ENCODE assay signal across 25 cellular contexts in the genomic region with DNA sequence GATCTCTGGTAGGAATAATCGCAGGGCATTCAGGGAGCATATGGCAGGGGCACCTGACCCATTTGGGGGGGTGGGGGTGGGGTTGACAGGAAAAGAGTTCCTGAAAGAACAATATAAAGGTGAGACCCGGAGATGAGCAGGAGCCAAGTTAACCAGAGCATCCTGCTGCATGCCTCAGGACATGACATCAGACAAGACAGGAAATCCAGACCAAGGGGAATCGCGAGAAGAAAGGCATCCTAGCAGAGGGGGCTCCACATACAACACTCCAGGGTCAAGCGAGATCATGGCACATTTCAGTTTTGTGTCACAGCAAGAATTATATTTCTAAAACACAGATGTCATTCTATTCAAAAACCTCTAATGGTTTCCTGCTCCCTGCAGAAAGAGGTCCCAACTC.
DNase-seq lines count a peak whose midpoint lies in the region; FAIRE-seq and TF ChIP-seq lines count a peak whose summit lies in the region.
"Had no signal": no experiment of that assay in that cellular context is flagged by ENCODE, and none has a peak within 500 bp of the region (broad histone marks: within the 10 kb centered on the region; RNA-seq: fewer than 3 reads in every experiment).

No MANE protein-coding gene starts in this region.

- WGBS in neuronal stem cell (ENCODE audit: extremely low coverage in 2 of 2, insufficient read length in 2 of 2, insufficient replicate concordance in 1 of 2), 2 donors, result no CpG with 5 or more reads among the region's 5 CpGs

- H3K18ac ChIP-seq in neuronal stem cell (ENCODE audit: low read length), result no peak overlapping the region

- DNase-seq in activated CD4-positive, alpha-beta T cell treated with anti-CD3 and anti-CD28 coated beads, Interleukin-2, amount 10 ng/mL, durations not matched to agents 24 days and 14 days, result peak; percentile 45
- no peak for DNase-seq in activated CD4-positive, alpha-beta T cell treated with anti-CD3 and anti-CD28 coated beads, Interleukin-2, amount 50 U/mL, for 1 hour
- DNase-seq in dermis microvascular lymphatic vessel endothelial cell (ENCODE audit: low read depth in 2 of 2) (peak; percentile 54 to 56), neuronal stem cell (ENCODE audit: low spot score) (no peak), urothelium cell line (ENCODE audit: low spot score) (no peak), kidney (no peak)
- DNase-seq: 8988T; ACHN; AML-193; BE2C; CD4-positive, alpha-beta T cell; CD8-positive, alpha-beta memory T cell; DMS 273 treated with DMSO at 0.1 percent for 48 hours; DMS79; EL; GDM1; GOT3; HFFc6 had no signal

- FAIRE-seq in urothelium cell line (lab: Jason Lieb, UNC) (no peak), kidney (lab: Jason Lieb, UNC) (no peak)
- FAIRE-seq: A549, D721Med, GM12878, H54 had no signal

- H2AFZ ChIP-seq in neuronal stem cell (ENCODE audit: low read length), result peak overlapping the region; percentile 35

- peaks cover 18% of the 10 kb centered on the region for H3K27me3 Mint-ChIP-seq in activated CD4-positive, alpha-beta T cell treated with anti-CD3 and anti-CD28 coated beads, Interleukin-2, amount 10 ng/mL, durations not matched to agents 24 days and 14 days

- peaks cover 4% of the 10 kb centered on the region for H3K9me3 Mint-ChIP-seq in activated CD4-positive, alpha-beta T cell treated with anti-CD3 and anti-CD28 coated beads, Interleukin-2, amount 10 ng/mL, durations not matched to agents 24 days and 14 days
- H3K9me3 Mint-ChIP-seq: CD4-positive, alpha-beta T cell; CD8-positive, alpha-beta memory T cell; HFFc6 had no signal

- no peaks in the 10 kb centered on the region for H3K36me3 ChIP-seq in neuronal stem cell (replicated peaks in 1 of 2; ENCODE audit: control insufficient read depth in 2 of 2, insufficient read depth in 2 of 2, low read length in 2 of 2)
- no peaks in the 10 kb centered on the region for H3K36me3 ChIP-seq in kidney (ENCODE audit: control insufficient read depth in 1 of 2, insufficient read depth in 2 of 2, low read length in 2 of 2)
- H3K36me3 ChIP-seq: BE2C; BLaER1 treated with 17β-estradiol and CSF1 and Interleukin-3, amounts not matched to agents 10 nM and 100 nM; HAP-1 had no signal

- H3K4me1 Mint-ChIP-seq in activated CD4-positive, alpha-beta T cell treated with anti-CD3 and anti-CD28 coated beads, Interleukin-2, amount 10 ng/mL, durations not matched to agents 24 days and 14 days, result peaks cover 2% of the 10 kb centered on the region
- H3K4me1 Mint-ChIP-seq: CD14-positive monocyte; CD8-positive, alpha-beta memory T cell had no signal

- H3K27ac Mint-ChIP-seq in activated CD4-positive, alpha-beta T cell treated with anti-CD3 and anti-CD28 coated beads, Interleukin-2, amount 10 ng/mL, durations not matched to agents 24 days and 14 days, result no peak overlapping the region
- H3K27ac Mint-ChIP-seq: CD14-positive monocyte; CD4-positive, alpha-beta T cell; HFFc6 had no signal

- H3K9ac ChIP-seq in neuronal stem cell (ENCODE audit: low read depth, low read length, poor library complexity) (no peak overlapping the region), kidney (ENCODE audit: low read length in 2 of 2) (no peak overlapping the region)
- H3K9ac ChIP-seq: BLaER1 treated with 17β-estradiol and CSF1 and Interleukin-3, amounts not matched to agents 10 nM and 100 nM had no signal

- no peak overlapping the region for H3K4me3 Mint-ChIP-seq in activated CD4-positive, alpha-beta T cell treated with anti-CD3 and anti-CD28 coated beads, Interleukin-2, amount 10 ng/mL, durations not matched to agents 24 days and 14 days
- H3K4me3 Mint-ChIP-seq: CD14-positive monocyte; CD4-positive, alpha-beta T cell; CD8-positive, alpha-beta memory T cell; HFFc6 had no signal

- no peak for TF ChIP-seq CTCF in kidney (IDR thresholded peaks at IDR 0.05; ENCODE audit: borderline replicate concordance, extremely low read depth, insufficient read depth)

- intact Hi-C loops in activated CD4-positive, alpha-beta T cell treated with anti-CD3 and anti-CD28 coated beads, Interleukin-2, amount 10 ng/mL, durations not matched to agents 24 days and 14 days (cut with micrococcal nuclease), result no loop called here
- intact Hi-C loops in kidney (cut with DNase I), result no loop called here

- H3K9me3 ChIP-seq in neuronal stem cell (replicated peaks in 1 of 2; ENCODE audit: control insufficient read depth in 2 of 2, insufficient read depth in 1 of 2, low read depth in 1 of 2, low read length in 2 of 2), result no peaks in the 10 kb centered on the region
- no peaks in the 10 kb centered on the region for H3K9me3 ChIP-seq in kidney (ENCODE audit: control insufficient read depth in 1 of 2, low read length in 2 of 2)
- H3K9me3 ChIP-seq: A549, BE2C, HAP-1 had no signal

- no peak overlapping the region for H3K4me3 ChIP-seq in neuronal stem cell (ENCODE audit: low read length in 2 of 2)
- no peak overlapping the region for H3K4me3 ChIP-seq in kidney (ENCODE audit: low read length in 2 of 2)
- H3K4me3 ChIP-seq: A549; BLaER1 treated with 17β-estradiol and CSF1 and Interleukin-3, amounts not matched to agents 10 nM and 100 nM; GM12878; HAP-1 had no signal

- H3K14ac ChIP-seq in neuronal stem cell (ENCODE audit: low read length), result no peak overlapping the region

- H2BK120ac ChIP-seq in neuronal stem cell (ENCODE audit: low read depth, low read length), result no peak overlapping the region

- no peak overlapping the region for H4K8ac ChIP-seq in neuronal stem cell (ENCODE audit: low read depth, low read length)

- H3K79me1 ChIP-seq in neuronal stem cell (ENCODE audit: low read depth, low read length), result no peaks in the 10 kb centered on the region

- H3K36me3 Mint-ChIP-seq in activated CD4-positive, alpha-beta T cell treated with anti-CD3 and anti-CD28 coated beads, Interleukin-2, amount 10 ng/mL, durations not matched to agents 24 days and 14 days (ENCODE audit: low read depth), result no peaks in the 10 kb centered on the region
- H3K36me3 Mint-ChIP-seq: CD14-positive monocyte; CD8-positive, alpha-beta memory T cell had no signal

- H2BK12ac ChIP-seq in neuronal stem cell (ENCODE audit: low read length), result no peak overlapping the region

- no peak overlapping the region for H3K27ac ChIP-seq in neuronal stem cell (replicated peaks; ENCODE audit: low read length)
- H3K27ac ChIP-seq in kidney (ENCODE audit: low read depth in 2 of 2, low read length in 2 of 2), result no peak overlapping the region
- H3K27ac ChIP-seq: A549; BLaER1 treated with 17β-estradiol and CSF1 and Interleukin-3, amounts not matched to agents 10 nM and 100 nM had no signal

- H3K4ac ChIP-seq in neuronal stem cell (ENCODE audit: low read length), result no peak overlapping the region

- H3K23ac ChIP-seq in neuronal stem cell (ENCODE audit: low read depth, low read length, poor library complexity), result no peak overlapping the region

- peaks cover 0 to 2% (median 0%) of the 10 kb centered on the region in 3 experiments for H3K27me3 ChIP-seq in neuronal stem cell (ENCODE audit: control insufficient read depth in 3 of 3, insufficient read depth in 3 of 3, low read depth in 1 of 3, low read length in 3 of 3)
- H3K27me3 ChIP-seq: BE2C; BLaER1 treated with 17β-estradiol and CSF1 and Interleukin-3, amounts not matched to agents 10 nM and 100 nM had no signal

- H2BK5ac ChIP-seq in neuronal stem cell (ENCODE audit: low read length), result no peak overlapping the region

- H4K91ac ChIP-seq in neuronal stem cell (ENCODE audit: low read depth, low read length, poor library complexity), result no peak overlapping the region

- H2AK5ac ChIP-seq in neuronal stem cell (ENCODE audit: low read depth, low read length), result no peak overlapping the region

- H2BK15ac ChIP-seq in neuronal stem cell (ENCODE audit: low read length), result no peak overlapping the region

- H3K4me2 ChIP-seq in neuronal stem cell (ENCODE audit: insufficient read depth, low read length, poor library complexity, severe bottlenecking), result no peak overlapping the region
- H3K4me2 ChIP-seq: A549; BLaER1 treated with 17β-estradiol and CSF1 and Interleukin-3, amounts not matched to agents 10 nM and 100 nM had no signal

- H3K4me1 ChIP-seq in neuronal stem cell (ENCODE audit: control insufficient read depth in 2 of 2, insufficient read depth in 1 of 2, low read depth in 1 of 2, low read length in 2 of 2) (no peaks in the 10 kb centered on the region), kidney (ENCODE audit: control insufficient read depth in 1 of 2, insufficient read depth in 1 of 2, low read depth in 1 of 2, low read length in 2 of 2) (no peaks in the 10 kb centered on the region)
- H3K4me1 ChIP-seq: A549; BE2C; BLaER1 treated with 17β-estradiol and CSF1 and Interleukin-3, amounts not matched to agents 10 nM and 100 nM; HAP-1 had no signal

Comparison
In these comparisons a context has a peak if more than half of its experiments do, and no peak if none do; other contexts are left out.
1. DNase-seq: peak in activated CD4-positive, alpha-beta T cell treated with anti-CD3 and anti-CD28 coated beads, Interleukin-2, amount 10 ng/mL, durations not matched to agents 24 days and 14 days (single experiment) and dermis microvascular lymphatic vessel endothelial cell (2 of 2); none in activated CD4-positive, alpha-beta T cell treated with anti-CD3 and anti-CD28 coated beads, Interleukin-2, amount 50 U/mL, for 1 hour (single experiment), neuronal stem cell (single experiment), urothelium cell line (single experiment) and kidney (single experiment).